ENCODE assay signal across 25 cellular contexts in genomic region chr13:92260363-92260762, GRCh38.
DNase-seq lines count a peak whose midpoint lies in the region; ATAC-seq, FAIRE-seq and TF ChIP-seq lines count a peak whose summit lies in the region.
"Had no signal": no experiment of that assay in that cellular context is flagged by ENCODE, and none has a peak within 500 bp of the region (broad histone marks: within the 10 kb centered on the region; RNA-seq: fewer than 3 reads in every experiment).

No MANE protein-coding gene starts in this region.

- peak overlapping the region; percentile 92 for H3K4me2 ChIP-seq in OCI-LY3 (ENCODE audit: low read length)
- no peak overlapping the region for H3K4me2 ChIP-seq in K562 (ENCODE audit: insufficient read depth, low read length)

- no peaks in the 10 kb centered on the region for H3K9me3 ChIP-seq in OCI-LY3 (ENCODE audit: insufficient read depth, low read length)
- no peaks in the 10 kb centered on the region for H3K9me3 ChIP-seq in K562 (replicated peaks; ENCODE audit: control insufficient read depth, insufficient read depth, low read depth, low read length)
- H3K9me3 ChIP-seq: body of pancreas, gastroesophageal sphincter, left lung, sigmoid colon had no signal

- no peaks in the 10 kb centered on the region for H3K9me1 ChIP-seq in K562 (ENCODE audit: control insufficient read depth, insufficient read depth, low read length)

- no peaks in the 10 kb centered on the region for H3K79me2 ChIP-seq in OCI-LY3 (ENCODE audit: low read length)
- no peaks in the 10 kb centered on the region for H3K79me2 ChIP-seq in K562 (ENCODE audit: control insufficient read depth, insufficient read depth, low read length)

- H3K4me3 ChIP-seq in OCI-LY3 (ENCODE audit: low read length) (peak overlapping the region; percentile 63), K562 (no peak overlapping the region)
- H3K4me3 ChIP-seq: body of pancreas, gastroesophageal sphincter, left lung, sigmoid colon had no signal

- TF ChIP-seq RAD21 in K562 (CRISPR knock-in tag; conservative IDR thresholded peaks at IDR 0.05 in 1 of 2, IDR thresholded peaks at IDR 0.05 in 1 of 2), result no peak

- H3K27me3 ChIP-seq in OCI-LY3 (ENCODE audit: low read depth, low read length) (no peaks in the 10 kb centered on the region), K562 (ENCODE audit: control insufficient read depth in 2 of 2, insufficient read depth in 2 of 2, low read length in 2 of 2) (no peaks in the 10 kb centered on the region)
- H3K27me3 ChIP-seq: body of pancreas, gastroesophageal sphincter, left lung, sigmoid colon had no signal

- ATAC-seq in K562, result no peak
- ATAC-seq in GM19395 (IDR thresholded peaks at IDR 0.05; ENCODE audit: unreplicated experiment), result no peak
- ATAC-seq in GM21390 (IDR thresholded peaks at IDR 0.05; ENCODE audit: unreplicated experiment), result no peak
- no peak for ATAC-seq in HG03571 (IDR thresholded peaks at IDR 0.05; ENCODE audit: unreplicated experiment)
- ATAC-seq: activated CD8-positive, alpha-beta memory T cell treated with anti-CD3 and anti-CD28 coated beads, Interleukin-2, amount 10 ng/mL, durations not matched to agents 7 days and 5 days; body of pancreas; gastroesophageal sphincter; left lung; stimulated activated effector memory CD8-positive, alpha-beta T cell treated with anti-CD3 and anti-CD28 coated beads, Interleukin-12 subunit alpha, Interleukin-12 subunit beta, amount 100 ng/mL, for 72 hours had no signal

- H3K4me1 ChIP-seq in OCI-LY3 (ENCODE audit: low read length) (peaks cover 35% of the 10 kb centered on the region), K562 (replicated peaks in 1 of 2; ENCODE audit: control insufficient read depth in 2 of 2, insufficient read depth in 2 of 2, low read length in 2 of 2) (no peaks in the 10 kb centered on the region)
- H3K4me1 ChIP-seq: body of pancreas, gastroesophageal sphincter, left lung had no signal

- no peak for FAIRE-seq in K562 (lab: Jason Lieb, UNC)
- FAIRE-seq: D721Med, endothelial cell of umbilical vein, GM12892 had no signal

- BruUV-seq in K562 (replicated peaks; lab: Mats Ljungman, UMichigan), result no TSS peak

- TF ChIP-seq CTCF in OCI-LY3 (IDR thresholded peaks at IDR 0.05; ENCODE audit: low read depth, low read length) (no peak), K562 (IDR thresholded peaks at IDR 0.05 in 2 of 3, conservative IDR thresholded peaks at IDR 0.05 in 1 of 3; ENCODE audit: insufficient read depth in 2 of 3, low read depth in 1 of 3, low read length in 3 of 3) (no peak)

- peak; percentile 24 for DNase-seq in KG1 (lab: John Stamatoyannopoulos, UW)
- DNase-seq in K562 (ENCODE audit: extremely low read depth in 1 of 4, low spot score in 3 of 4), result no peak
- no peak for DNase-seq in activated CD4-positive, alpha-beta T cell treated with anti-CD3 and anti-CD28 coated beads for 4 hours
- DNase-seq: activated CD4-positive, alpha-beta T cell treated with anti-CD3 and anti-CD28 coated beads, Interleukin-2, amount 50 U/mL, for 1 hour; activated CD8-positive, alpha-beta memory T cell treated with anti-CD3 and anti-CD28 coated beads, Interleukin-2, amount 10 ng/mL, durations not matched to agents 7 days and 5 days; activated T-cell treated with anti-CD3 and anti-CD28 coated beads, Interleukin-2, amount 50 U/mL, for 48 hours; body of pancreas; CD4-positive, CD25-positive, alpha-beta regulatory T cell; H7; hippocampal formation; left lung; mesenchymal stem cell; NCI-H2029 treated with DMSO at 0.1 percent for 48 hours; NCI-H2227 treated with DMSO at 0.1 percent for 48 hours; sigmoid colon; stimulated activated CD4-positive, alpha-beta T cell treated with anti-CD3 and anti-CD28 coated beads, Interleukin-4, amount 100 ng/mL, for 24 hours had no signal

- H3K27ac ChIP-seq in OCI-LY3 (ENCODE audit: low read length) (peak overlapping the region; percentile 96), K562 (ENCODE audit: extremely low read depth, low read depth, low read length) (no peak overlapping the region)
- H3K27ac ChIP-seq: body of pancreas, gastroesophageal sphincter, left lung, sigmoid colon had no signal

- TF ChIP-seq POLR2A in K562 (conservative IDR thresholded peaks at IDR 0.05), result no peak

- no peaks in the 10 kb centered on the region for H4K20me1 ChIP-seq in OCI-LY3 (ENCODE audit: insufficient read depth, low read length)
- no peaks in the 10 kb centered on the region for H4K20me1 ChIP-seq in K562 (replicated peaks; ENCODE audit: control insufficient read depth, insufficient read depth, low read length)

- WGBS in K562 (ENCODE audit: insufficient coverage, low coverage, missing lambda C conversion rate), result 0% methylated on average over 6 of the region's 6 CpGs

- H2AFZ ChIP-seq in OCI-LY3 (ENCODE audit: low read depth, low read length) (peak overlapping the region; percentile 81), K562 (ENCODE audit: low read depth, low read length) (no peak overlapping the region)

- intact Hi-C loops in K562 (cut with micrococcal nuclease), result no loop called here

- POLR2A ChIA-PET in K562 (lab: Yijun Ruan, JAX), result no interaction called here

- no peak for TF ChIP-seq EP300 in K562 (IDR thresholded peaks at IDR 0.05; ENCODE audit: low read length)

- H3K36me3 ChIP-seq in OCI-LY3 (replicated peaks; ENCODE audit: low read depth, low read length) (peaks cover 15% of the 10 kb centered on the region), K562 (ENCODE audit: control insufficient read depth, insufficient read depth, low read length) (no peaks in the 10 kb centered on the region)
- H3K36me3 ChIP-seq: gastroesophageal sphincter, left lung, sigmoid colon had no signal

- peak overlapping the region; percentile 76 for H3K9ac ChIP-seq in OCI-LY3 (ENCODE audit: low read length)
- no peak overlapping the region for H3K9ac ChIP-seq in K562 (ENCODE audit: insufficient read depth in 1 of 2, low read depth in 2 of 2, low read length in 2 of 2)

- CTCF ChIA-PET in K562 (lab: Yijun Ruan, JAX; ENCODE audit: low intra/inter-chr PET ratio), result no interaction called here

- in situ Hi-C loops in K562 (cut with MboI), result loop anchor here (25.0 kb wide), 1 partner anchor 452 kb away; no protein-coding TSS in a partner anchor

TF ChIP-seq in K562, 482 proteins besides CTCF, POLR2A, EP300 and RAD21:
- no peak for TF ChIP-seq MYC (IDR thresholded peaks at IDR 0.05; ENCODE audit: low read depth, low read length)
- no peak for TF ChIP-seq MYC (CRISPR knock-in tag; IDR thresholded peaks at IDR 0.05; ENCODE audit: borderline replicate concordance, low read depth)
- TF ChIP-seq ZNF23 (CRISPR knock-in tag; IDR thresholded peaks at IDR 0.05), result peak; percentile 59; the same call in 1 of the 2 replicates
- TF ChIP-seq SRSF9 (IDR thresholded peaks at IDR 0.05; ENCODE audit: borderline replicate concordance, low read depth, low read length), result no peak
- no peak for TF ChIP-seq ZBTB8A (IDR thresholded peaks at IDR 0.05; ENCODE audit: partially characterized antibody)
- peak; percentile 95 for TF ChIP-seq ZBTB17 (CRISPR knock-in tag; IDR thresholded peaks at IDR 0.05)
